ENCODE assay signal across 1 cellular context in the genomic region with DNA sequence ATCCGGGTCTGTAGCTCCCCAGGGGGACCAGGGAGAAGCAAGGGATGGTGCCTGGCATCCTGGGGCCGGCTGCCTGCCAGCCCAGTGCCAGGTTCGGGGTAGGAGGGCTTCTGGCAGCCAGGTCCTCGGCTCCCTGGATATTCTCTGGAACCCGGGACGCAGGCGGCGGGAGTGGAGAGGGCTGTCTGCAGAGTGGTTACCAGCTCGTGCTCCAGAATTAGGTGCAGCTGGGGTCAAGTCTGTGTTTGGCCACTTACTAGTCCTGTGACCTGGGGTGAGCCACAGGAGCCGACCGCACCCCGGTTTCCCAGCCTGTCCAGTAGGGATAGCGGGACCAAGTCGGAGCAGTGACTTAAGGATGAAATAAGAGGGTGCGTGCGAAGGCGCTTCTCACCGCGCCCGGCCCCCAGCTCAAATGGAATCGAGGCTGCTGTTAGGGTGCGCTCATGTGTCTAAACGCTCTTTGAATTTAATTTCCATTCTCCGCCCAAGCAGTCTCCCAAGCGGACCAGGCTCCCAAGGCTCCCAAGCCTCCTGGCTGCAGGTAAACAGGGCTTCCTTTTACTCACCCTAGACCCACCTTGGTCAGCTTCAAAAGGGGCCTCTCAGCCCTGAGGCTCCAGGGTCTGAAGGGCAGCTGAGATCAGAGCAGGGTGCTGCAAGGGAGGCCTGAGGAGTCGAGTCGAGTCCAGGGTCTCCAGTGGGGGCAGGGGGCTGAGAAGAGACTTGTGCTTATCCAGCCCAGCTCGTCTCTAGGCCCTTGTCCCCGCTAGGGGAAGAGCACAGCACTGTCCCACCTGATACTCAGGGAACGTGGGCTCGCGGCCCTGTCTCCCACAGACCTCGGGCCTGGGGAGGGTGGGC.
TF ChIP-seq lines count a peak whose summit lies in the region.

No MANE protein-coding gene starts in this region.

TF ChIP-seq in SK-N-SH treated with all-trans-retinoic acid at 6 μM for 48 hours, 23 proteins besides CTCF, POLR2A, EP300 and RAD21 (continued from another document):
- TF ChIP-seq, protein P1, sequence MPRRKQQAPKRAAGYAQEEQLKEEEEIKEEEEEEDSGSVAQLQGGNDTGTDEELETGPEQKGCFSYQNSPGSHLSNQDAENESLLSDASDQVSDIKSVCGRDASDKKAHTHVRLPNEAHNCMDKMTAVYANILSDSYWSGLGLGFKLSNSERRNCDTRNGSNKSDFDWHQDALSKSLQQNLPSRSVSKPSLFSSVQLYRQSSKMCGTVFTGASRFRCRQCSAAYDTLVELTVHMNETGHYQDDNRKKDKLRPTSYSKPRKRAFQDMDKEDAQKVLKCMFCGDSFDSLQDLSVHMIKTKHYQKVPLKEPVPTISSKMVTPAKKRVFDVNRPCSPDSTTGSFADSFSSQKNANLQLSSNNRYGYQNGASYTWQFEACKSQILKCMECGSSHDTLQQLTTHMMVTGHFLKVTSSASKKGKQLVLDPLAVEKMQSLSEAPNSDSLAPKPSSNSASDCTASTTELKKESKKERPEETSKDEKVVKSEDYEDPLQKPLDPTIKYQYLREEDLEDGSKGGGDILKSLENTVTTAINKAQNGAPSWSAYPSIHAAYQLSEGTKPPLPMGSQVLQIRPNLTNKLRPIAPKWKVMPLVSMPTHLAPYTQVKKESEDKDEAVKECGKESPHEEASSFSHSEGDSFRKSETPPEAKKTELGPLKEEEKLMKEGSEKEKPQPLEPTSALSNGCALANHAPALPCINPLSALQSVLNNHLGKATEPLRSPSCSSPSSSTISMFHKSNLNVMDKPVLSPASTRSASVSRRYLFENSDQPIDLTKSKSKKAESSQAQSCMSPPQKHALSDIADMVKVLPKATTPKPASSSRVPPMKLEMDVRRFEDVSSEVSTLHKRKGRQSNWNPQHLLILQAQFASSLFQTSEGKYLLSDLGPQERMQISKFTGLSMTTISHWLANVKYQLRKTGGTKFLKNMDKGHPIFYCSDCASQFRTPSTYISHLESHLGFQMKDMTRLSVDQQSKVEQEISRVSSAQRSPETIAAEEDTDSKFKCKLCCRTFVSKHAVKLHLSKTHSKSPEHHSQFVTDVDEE (CRISPR knock-in tag; IDR thresholded peaks at IDR 0.05): no peak
- no peak for TF ChIP-seq ZC3H10 (CRISPR knock-in tag; IDR thresholded peaks at IDR 0.05)
- TF ChIP-seq ESRRG (CRISPR knock-in tag; IDR thresholded peaks at IDR 0.05): no peak
- no peak for TF ChIP-seq TCF4 (CRISPR knock-in tag; IDR thresholded peaks at IDR 0.05; ENCODE audit: borderline replicate concordance)
- TF ChIP-seq ZFP3 (CRISPR knock-in tag; IDR thresholded peaks at IDR 0.05): no peak
